Comparison of ENCODE assay signal across 8 cellular contexts in genomic region chr11:113875414-113876073, GRCh38. TPM values are rescaled to one million over a fixed set of nuclear protein-coding genes. Genes with fewer than 3 reads are reported as not detected.
DNase-seq lines count a peak whose midpoint lies in the region; ATAC-seq and TF ChIP-seq lines count a peak whose summit lies in the region.

USP28 (minus strand) TSS chr11:113875572; CDS start chr11:113875501, 71 bp downstream.

- H4K20me1 ChIP-seq in DOHH2 (ENCODE audit: control insufficient read depth, insufficient read depth, low read depth, low read length) = 0 out of 2 replicates have a peak, but pooled peaks cover 4% of the 10 kb centered on the region

- CTCF ChIA-PET in naive thymus-derived CD4-positive, alpha-beta T cell (lab: Charles Lee) = interaction anchor here (0.6 kb wide), 1 partner anchor 79 kb away, joined by 5 read pairs; no protein-coding TSS in a partner anchor

- H3K27ac ChIP-seq in DOHH2 (ENCODE audit: low read depth, low read length) (peak within 1 kb of the TSS; percentile 59), KOPT-K1 (ENCODE audit: low read depth, low read length, poor library complexity, severe bottlenecking) (peak within 1 kb of the TSS; percentile 60)
- H3K27ac ChIP-seq in naive thymus-derived CD4-positive, alpha-beta T cell (ENCODE audit: low read depth, low read length) = peak within 1 kb of the TSS; percentile 78

- H3K4me1 Mint-ChIP-seq in naive thymus-derived CD4-positive, alpha-beta T cell = peaks cover 33 to 59% (median 53%) of the 10 kb centered on the region in 7 donors
- peaks cover 61% of the 10 kb centered on the region for H3K4me1 Mint-ChIP-seq in stimulated activated memory B cell treated with anti-CD40 and anti-IgM and Interleukin-4, amounts not matched to agents 10 μg/mL and 1 μg/mL and 100 μg/mL, for 72 hours

- peak within 1 kb of the TSS; percentile 88 to 100 (median 98) for H3K4me3 Mint-ChIP-seq in naive thymus-derived CD4-positive, alpha-beta T cell
- H3K4me3 Mint-ChIP-seq in stimulated activated memory B cell treated with anti-CD40 and anti-IgM and Interleukin-4, amounts not matched to agents 10 μg/mL and 1 μg/mL and 100 μg/mL, for 72 hours = peak within 1 kb of the TSS; percentile 93

- H3F3A ChIP-seq in DOHH2 (ENCODE audit: control insufficient read depth, insufficient read depth) = no peaks in the 10 kb centered on the region; the same call in 1 of the 2 replicates

- H3K36me3 Mint-ChIP-seq in naive thymus-derived CD4-positive, alpha-beta T cell = peaks cover 0 to 22% (median 4%) of the 10 kb centered on the region in 5 donors
- H3K36me3 Mint-ChIP-seq in stimulated activated memory B cell treated with anti-CD40 and anti-IgM and Interleukin-4, amounts not matched to agents 10 μg/mL and 1 μg/mL and 100 μg/mL, for 72 hours = peaks cover 19% of the 10 kb centered on the region

- peaks cover 16% of the 10 kb centered on the region for H3K36me3 ChIP-seq in DOHH2 (ENCODE audit: control insufficient read depth, low read length)
- no peaks in the 10 kb centered on the region for H3K36me3 ChIP-seq in KOPT-K1 (ENCODE audit: insufficient read depth, low read length)
- H3K36me3 ChIP-seq in naive thymus-derived CD4-positive, alpha-beta T cell (ENCODE audit: control insufficient read depth in 2 of 3, insufficient read depth in 3 of 3, low read length in 3 of 3) = no peaks in the 10 kb centered on the region

- intact Hi-C loops in naive thymus-derived CD4-positive, alpha-beta T cell (cut with micrococcal nuclease) = loop anchor here (1.0 to 10.0 kb wide), 12 partner anchors 13 to 2001 kb away; partner anchors contain the start of genes C11orf71 (in 2 of the 2), RBM7 (in 2 of the 2), TTC12 (in 2 of the 2) and ZW10 (in 2 of the 2)

- peaks cover 57% of the 10 kb centered on the region for H3K4me1 ChIP-seq in DOHH2 (ENCODE audit: control insufficient read depth, low read length)
- H3K4me1 ChIP-seq in naive thymus-derived CD4-positive, alpha-beta T cell (ENCODE audit: control insufficient read depth in 2 of 2, insufficient read depth in 2 of 2, low read length in 2 of 2) = no peaks in the 10 kb centered on the region

- H3K9me3 Mint-ChIP-seq in naive thymus-derived CD4-positive, alpha-beta T cell = peaks cover 0 to 7% (median 2%) of the 10 kb centered on the region in 11 donors
- H3K9me3 Mint-ChIP-seq in stimulated activated memory B cell treated with anti-CD40 and anti-IgM and Interleukin-4, amounts not matched to agents 10 μg/mL and 1 μg/mL and 100 μg/mL, for 72 hours = peaks cover 3% of the 10 kb centered on the region

- peak within 1 kb of the TSS; percentile 89 for H3K4me2 ChIP-seq in DOHH2 (ENCODE audit: low read length)

- DNase-seq in RKO (ENCODE audit: low spot score) (peak; percentile 95), fibroblast of gingiva (ENCODE audit: low read depth) (peak; percentile 95)
- peak; percentile 49 to 73 for DNase-seq in activated T-helper 1 cell treated with anti-CD3 and anti-CD28 coated beads, Interleukin-2, amount 50 U/mL, for 16 hours (ENCODE audit: low read depth in 1 of 2, low spot score in 1 of 2)
- peak; percentile 49 to 92 (median 73) for DNase-seq in naive thymus-derived CD4-positive, alpha-beta T cell

- TF ChIP-seq CTCF in DOHH2 (IDR thresholded peaks at IDR 0.05; ENCODE audit: low read depth, low read length, poor library complexity, severe bottlenecking) = no peak

- ATAC-seq in GM21825 (IDR thresholded peaks at IDR 0.05; ENCODE audit: unreplicated experiment) = peak; percentile 82
- ATAC-seq in naive thymus-derived CD4-positive, alpha-beta T cell = peak; percentile 97
- peak; percentile 93 for ATAC-seq in stimulated activated memory B cell treated with anti-CD40 and anti-IgM and Interleukin-4, amounts not matched to agents 10 μg/mL and 1 μg/mL and 100 μg/mL, for 72 hours

- H3K27me3 ChIP-seq in DOHH2 (ENCODE audit: control insufficient read depth, low read length) = no peaks in the 10 kb centered on the region
- H3K27me3 ChIP-seq in naive thymus-derived CD4-positive, alpha-beta T cell (ENCODE audit: control insufficient read depth in 2 of 2, insufficient read depth in 2 of 2, low read length in 2 of 2) = no peaks in the 10 kb centered on the region

- no peaks in the 10 kb centered on the region for H3K27me3 Mint-ChIP-seq in naive thymus-derived CD4-positive, alpha-beta T cell
- H3K27me3 Mint-ChIP-seq in stimulated activated memory B cell treated with anti-CD40 and anti-IgM and Interleukin-4, amounts not matched to agents 10 μg/mL and 1 μg/mL and 100 μg/mL, for 72 hours = no peaks in the 10 kb centered on the region

- H3K9me2 ChIP-seq in DOHH2 (replicated peaks; ENCODE audit: control insufficient read depth, low read length) = no peaks in the 10 kb centered on the region

- H3K9me3 ChIP-seq in DOHH2 (ENCODE audit: control insufficient read depth, insufficient read depth, low read length) = no peaks in the 10 kb centered on the region
- no peaks in the 10 kb centered on the region for H3K9me3 ChIP-seq in KOPT-K1 (ENCODE audit: insufficient read depth, low read length, poor library complexity, severe bottlenecking)
- no peaks in the 10 kb centered on the region for H3K9me3 ChIP-seq in naive thymus-derived CD4-positive, alpha-beta T cell (ENCODE audit: control insufficient read depth in 2 of 3, low read length in 3 of 3)

- peak within 1 kb of the TSS; percentile 91 to 99 (median 98) for H3K27ac Mint-ChIP-seq in naive thymus-derived CD4-positive, alpha-beta T cell
- H3K27ac Mint-ChIP-seq in stimulated activated memory B cell treated with anti-CD40 and anti-IgM and Interleukin-4, amounts not matched to agents 10 μg/mL and 1 μg/mL and 100 μg/mL, for 72 hours = peak within 1 kb of the TSS; percentile 86

- H3K4me3 ChIP-seq in DOHH2 (ENCODE audit: low read length) = peak within 1 kb of the TSS; percentile 85
- peak within 1 kb of the TSS; percentile 79 for H3K4me3 ChIP-seq in naive thymus-derived CD4-positive, alpha-beta T cell (ENCODE audit: low read length)

- POLR2A ChIA-PET in naive thymus-derived CD4-positive, alpha-beta T cell (lab: Charles Lee) = no interaction called here

- H3K79me2 ChIP-seq in DOHH2 (ENCODE audit: control insufficient read depth, low read length) = peaks cover 57% of the 10 kb centered on the region

RNA-seq across cellular contexts. Expression of gene USP28, which starts in this region (rescaled TPM):
- 10 to 100 TPM; 12.0 to 50.3 (median 19.0) TPM for total RNA-seq in naive thymus-derived CD4-positive, alpha-beta T cell
- polyA plus RNA-seq in naive thymus-derived CD4-positive, alpha-beta T cell = 10 to 100 TPM; 14.6 to 25.8 TPM

Comparison
In these comparisons a context has a peak if more than half of its experiments do, and no peak if none do; other contexts are left out.
1. Peak in every context shown above with its lines: DNase-seq, ATAC-seq, H3K4me3 ChIP-seq and H3K27ac ChIP-seq.